In the genomic region with DNA sequence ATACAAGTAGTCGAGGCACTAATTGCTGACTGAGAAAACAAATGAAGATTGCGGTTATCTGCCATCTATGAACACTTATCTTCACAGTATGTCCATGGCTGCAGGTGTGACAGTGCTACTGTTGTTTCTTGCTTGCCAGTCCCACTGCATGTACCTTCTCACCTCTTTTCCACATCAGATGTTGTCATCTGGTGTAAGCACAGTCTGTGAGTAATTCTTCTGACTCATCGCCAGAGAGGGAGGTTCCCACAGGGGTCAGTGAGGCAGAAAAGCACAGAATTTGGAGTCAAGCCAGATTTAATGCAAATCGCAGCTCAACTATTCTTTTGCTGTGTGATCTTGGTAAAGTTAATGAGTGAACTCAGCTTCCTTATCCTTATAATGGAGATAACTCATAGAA, we compare ENCODE assay signal across 8 cellular contexts.
DNase-seq lines count a peak whose midpoint lies in the region; ATAC-seq and TF ChIP-seq lines count a peak whose summit lies in the region.

No MANE protein-coding gene starts in this region.

- in situ Hi-C loops in HAP-1 (cut with MboI; ENCODE audit: low sequenced_read_pairs): no loop called here

- ATAC-seq in GM18868 (IDR thresholded peaks at IDR 0.05; ENCODE audit: unreplicated experiment): peak; percentile 96
- peak; percentile 85 for ATAC-seq in HG02943 (IDR thresholded peaks at IDR 0.05; ENCODE audit: low read depth, unreplicated experiment)
- ATAC-seq in upper lobe of left lung (ENCODE audit: low FRiP score in 2 of 2): no peak

- WGBS in upper lobe of left lung, 2 donors: 71 to 79% methylated on average over 4 of the region's 4 CpGs

- no peak for TF ChIP-seq EP300 in upper lobe of left lung (IDR thresholded peaks at IDR 0.05)

- H3K9me3 ChIP-seq in HAP-1 (no peaks in the 10 kb centered on the region), upper lobe of left lung (no peaks in the 10 kb centered on the region)

- TF ChIP-seq POLR2A in upper lobe of left lung (IDR thresholded peaks at IDR 0.05): no peak

- H3K27me3 ChIP-seq in HAP-1 (ENCODE audit: low read depth) (no peaks in the 10 kb centered on the region), upper lobe of left lung (no peaks in the 10 kb centered on the region)

- no peaks in the 10 kb centered on the region for H3K36me3 ChIP-seq in HAP-1 (replicated peaks)
- H3K36me3 ChIP-seq in upper lobe of left lung: no peaks in the 10 kb centered on the region

- TF ChIP-seq CTCF in fibroblast of pulmonary artery (IDR thresholded peaks at IDR 0.05; ENCODE audit: low read length, missing control alignments): no peak
- TF ChIP-seq CTCF in upper lobe of left lung (IDR thresholded peaks at IDR 0.05): no peak

- no peak overlapping the region for H3K4me3 ChIP-seq in fibroblast of pulmonary artery (replicated peaks; ENCODE audit: low read depth, low read length)
- no peak overlapping the region for H3K4me3 ChIP-seq in HAP-1
- H3K4me3 ChIP-seq in upper lobe of left lung: no peak overlapping the region

- H3K4me1 ChIP-seq in HAP-1 (no peaks in the 10 kb centered on the region), upper lobe of left lung (no peaks in the 10 kb centered on the region)

- no peak overlapping the region for H3K27ac ChIP-seq in upper lobe of left lung

- DNase-seq in COLO668 (lab: John Stamatoyannopoulos, UW; ENCODE audit: unreplicated experiment): peak; percentile 22
- peak; percentile 15 to 76 for DNase-seq in NCI-H446 (lab: John Stamatoyannopoulos, UW)
- peak; percentile 82 for DNase-seq in fibroblast of pulmonary artery (ENCODE audit: low read depth)
- no peak for DNase-seq in HAP-1 (ENCODE audit: low spot score in 2 of 2)
- no peak for DNase-seq in NOMO-1 treated with DMSO at 0.1 percent for 48 hours (lab: John Stamatoyannopoulos, UW; ENCODE audit: unreplicated experiment)
- no peak for DNase-seq in upper lobe of left lung

Comparison
In these comparisons a context has a peak if more than half of its experiments do, and no peak if none do; other contexts are left out.
1. DNase-seq: peak in COLO668 (single experiment), NCI-H446 (2 of 2) and fibroblast of pulmonary artery (single experiment); none in HAP-1 (0 of 2), NOMO-1 treated with DMSO at 0.1 percent for 48 hours (single experiment) and upper lobe of left lung (0 of 2).
2. ATAC-seq: peak in GM18868 (single experiment) and HG02943 (single experiment); none in upper lobe of left lung (0 of 2).